7 cellular contexts compared by ENCODE assay signal in genomic region chr16:88200154-88200895, GRCh38.
DNase-seq lines count a peak whose midpoint lies in the region; ATAC-seq and TF ChIP-seq lines count a peak whose summit lies in the region.
"Not testable (repeated sequence)": the region's sequence is repeated elsewhere in the genome, so short reads cannot be mapped to it uniquely, and the experiment has no call there.

No MANE protein-coding gene starts in this region.

- DNase-seq in EH (ENCODE audit: low read depth), result peak; percentile 13
- peak; percentile 42 for DNase-seq in RWPE2 (ENCODE audit: low spot score)
- DNase-seq in chondrocyte (ENCODE audit: low spot score), result peak; percentile 68
- DNase-seq in heart right ventricle, result not testable (repeated sequence)
- peak; percentile 89 for DNase-seq in mesenteric fat pad (ENCODE audit: low spot score)
- peak; percentile 72 for DNase-seq in osteocyte (ENCODE audit: extremely low spot score, unreplicated experiment)
- peak; percentile 62 for DNase-seq in type B pancreatic cell (ENCODE audit: extremely low spot score, unreplicated experiment)

- not testable (repeated sequence) for H3K36me3 Mint-ChIP-seq in chondrocyte (ENCODE audit: low read depth); osteocyte (ENCODE audit: unreplicated experiment); type B pancreatic cell

- not testable (repeated sequence) for H3K27me3 Mint-ChIP-seq in chondrocyte (ENCODE audit: low read depth); osteocyte (ENCODE audit: unreplicated experiment); type B pancreatic cell

- H3K4me1 Mint-ChIP-seq in chondrocyte (ENCODE audit: low read depth); osteocyte (ENCODE audit: unreplicated experiment); type B pancreatic cell (ENCODE audit: unreplicated experiment): not testable (repeated sequence)

- not testable (repeated sequence) for TF ChIP-seq CTCF in RWPE2 (IDR thresholded peaks at IDR 0.05; ENCODE audit: poor library complexity, severe bottlenecking); chondrocyte (IDR thresholded peaks at IDR 0.05); heart right ventricle (IDR thresholded peaks at IDR 0.05); osteocyte (IDR thresholded peaks at IDR 0.05); type B pancreatic cell (conservative IDR thresholded peaks at IDR 0.05)

- H3K4me3 ChIP-seq in RWPE2 (ENCODE audit: severe bottlenecking); heart right ventricle: not testable (repeated sequence)

- not testable (repeated sequence) for H3K27ac Mint-ChIP-seq in chondrocyte (ENCODE audit: unreplicated experiment); osteocyte (ENCODE audit: unreplicated experiment); type B pancreatic cell

- not testable (repeated sequence) for H3K36me3 ChIP-seq in RWPE2 (ENCODE audit: low read depth); heart right ventricle

- intact Hi-C loops in heart right ventricle (cut with DNase I), result not testable (repeated sequence)

- not testable (repeated sequence) for H3K27me3 ChIP-seq in RWPE2 (ENCODE audit: insufficient read depth, poor library complexity, severe bottlenecking); heart right ventricle

- H3K4me3 Mint-ChIP-seq in chondrocyte (ENCODE audit: unreplicated experiment); osteocyte (ENCODE audit: unreplicated experiment); type B pancreatic cell: not testable (repeated sequence)

- H3K27ac ChIP-seq in RWPE2 (ENCODE audit: poor library complexity, severe bottlenecking); heart right ventricle: not testable (repeated sequence)

- ATAC-seq in RWPE2 (ENCODE audit: low read depth), result not testable (repeated sequence)
- ATAC-seq in heart right ventricle, result peak in 5 of 8 donors; percentile 16 to 40 (median 23)

- 64 to 68% methylated on average over 28 to 29 of the region's 30 CpGs for WGBS in heart right ventricle, 2 donors

- H3K9me3 Mint-ChIP-seq in chondrocyte (ENCODE audit: low read depth); osteocyte (ENCODE audit: unreplicated experiment); type B pancreatic cell: not testable (repeated sequence)

- H3K9me3 ChIP-seq in RWPE2 (ENCODE audit: severe bottlenecking); heart right ventricle: not testable (repeated sequence)

- not testable (repeated sequence) for H3K4me1 ChIP-seq in RWPE2 (ENCODE audit: insufficient read depth, poor library complexity, severe bottlenecking); heart right ventricle
